ENCODE assay signal across 22 cellular contexts in genomic region chr2:30860715-30861114, GRCh38. TPM values are rescaled to one million over a fixed set of nuclear protein-coding genes. Genes with fewer than 3 reads are reported as not detected.
DNase-seq lines count a peak whose midpoint lies in the region; ATAC-seq, FAIRE-seq and TF ChIP-seq lines count a peak whose summit lies in the region.
"Had no signal": no experiment of that assay in that cellular context is flagged by ENCODE, and none has a peak within 500 bp of the region (broad histone marks: within the 10 kb centered on the region; RNA-seq: fewer than 3 reads in every experiment).

No MANE protein-coding gene starts in this region.

- H3K27ac Mint-ChIP-seq in GM23338 (no peak overlapping the region), Caco-2 (ENCODE audit: unreplicated experiment) (no peak overlapping the region)
- H3K27ac Mint-ChIP-seq: CD4-positive, CD25-positive, alpha-beta regulatory T cell; CD8-positive, alpha-beta memory T cell; IgD-negative memory B cell had no signal

- no peaks in the 10 kb centered on the region for H3K27me3 Mint-ChIP-seq in GM23338 (ENCODE audit: insufficient read depth, low read depth, poor library complexity)
- H3K27me3 Mint-ChIP-seq in Caco-2 (ENCODE audit: insufficient read depth, unreplicated experiment) = peaks cover 6% of the 10 kb centered on the region
- H3K27me3 Mint-ChIP-seq: CD4-positive, CD25-positive, alpha-beta regulatory T cell had no signal

- TF ChIP-seq CTCF in A549 (IDR thresholded peaks at IDR 0.05) = no peak
- TF ChIP-seq CTCF in GM23338 (conservative IDR thresholded peaks at IDR 0.05; ENCODE audit: low read depth in 2 of 2) = no peak
- no peak for TF ChIP-seq CTCF in Caco-2 (IDR thresholded peaks at IDR 0.05; ENCODE audit: insufficient read depth in 1 of 2, low read depth in 1 of 2, low read length in 1 of 2, severe bottlenecking in 1 of 2, unreplicated experiment in 1 of 2)

- no peak for ATAC-seq in A549
- ATAC-seq in GM23338 = no peak

- H3K9me3 Mint-ChIP-seq in GM23338 (no peaks in the 10 kb centered on the region), Caco-2 (ENCODE audit: unreplicated experiment) (peaks cover 10% of the 10 kb centered on the region)
- H3K9me3 Mint-ChIP-seq: CD8-positive, alpha-beta memory T cell had no signal

- H3K27ac ChIP-seq in A549 = no peak overlapping the region
- no peak overlapping the region for H3K27ac ChIP-seq in GM23338 (ENCODE audit: low read depth)
- H3K27ac ChIP-seq in cingulate gyrus (ENCODE audit: low read depth, low read length) = peak overlapping the region; percentile 19
- H3K27ac ChIP-seq: KMS-11 had no signal

- H3K4me1 Mint-ChIP-seq in GM23338 (no peaks in the 10 kb centered on the region), Caco-2 (ENCODE audit: low read depth, unreplicated experiment) (no peaks in the 10 kb centered on the region)
- H3K4me1 Mint-ChIP-seq: CD8-positive, alpha-beta memory T cell had no signal

- TF ChIP-seq POLR2A in A549 (IDR thresholded peaks at IDR 0.05; ENCODE audit: low read length) = no peak

- DNase-seq in A549 (ENCODE audit: low read depth in 1 of 2, low spot score in 1 of 2) (no peak), GM23338 (ENCODE audit: low spot score) (no peak), midbrain (lab: John Stamatoyannopoulos, UW) (peak; percentile 2), KG1 (lab: John Stamatoyannopoulos, UW) (no peak), GDM1 (lab: John Stamatoyannopoulos, UW) (no peak), Caco-2 (no peak)
- DNase-seq: ACHN; BE2C; C1 segment of cervical spinal cord; CD4-positive, CD25-positive, alpha-beta regulatory T cell; CD8-positive, alpha-beta memory T cell; DMS153; DMS79; GF-D8; HCEC 1CT had no signal

- POLR2A ChIA-PET in A549 (lab: Yijun Ruan, JAX) = no interaction called here
- POLR2A ChIA-PET in Caco-2 (lab: Charles Lee) = no interaction called here

- no peaks in the 10 kb centered on the region for H4K20me1 ChIP-seq in GM23338 (replicated peaks; ENCODE audit: insufficient read depth)

- H3K4me1 ChIP-seq in A549 (no peaks in the 10 kb centered on the region), GM23338 (ENCODE audit: insufficient read depth) (no peaks in the 10 kb centered on the region), Caco-2 (no peaks in the 10 kb centered on the region)

- no peak for TF ChIP-seq EP300 in A549 (IDR thresholded peaks at IDR 0.05)

- H3K4me3 ChIP-seq in A549 = no peak overlapping the region
- no peak overlapping the region for H3K4me3 ChIP-seq in GM23338
- no peak overlapping the region for H3K4me3 ChIP-seq in Caco-2 (ENCODE audit: low read depth, low read length)

- no peaks in the 10 kb centered on the region for H3K27me3 ChIP-seq in GM23338 (ENCODE audit: insufficient read depth)
- H3K27me3 ChIP-seq in Caco-2 (replicated peaks; ENCODE audit: control insufficient read depth, insufficient read depth, low read length) = no peaks in the 10 kb centered on the region
- H3K27me3 ChIP-seq: BE2C had no signal

- CTCF ChIA-PET in A549 (lab: Yijun Ruan, JAX) (interaction anchor here (0.7 to 8.7 kb wide), 15 partner anchors 11 to 471 kb away, joined by 3 to 75 read pairs (median 4); partner anchors contain the start of gene GALNT14), Caco-2 (lab: Charles Lee) (interaction anchor here (1.0 to 1.4 kb wide), 4 partner anchors 145 to 472 kb away, joined by 3 to 4 read pairs (median 3); no protein-coding TSS in a partner anchor)

- peak overlapping the region; percentile 90; the same call in 1 of the 2 replicates for H2AFZ ChIP-seq in GM23338

- BruUV-seq in Caco-2 (replicated peaks; lab: Mats Ljungman, UMichigan) = no TSS peak

- H3F3A ChIP-seq in GM23338 (replicated peaks; ENCODE audit: low read depth) = no peaks in the 10 kb centered on the region

- 60% methylated on average over 3 of the region's 3 CpGs for WGBS in A549 (ENCODE audit: missing lambda C conversion rate)

- H3K79me2 ChIP-seq in GM23338 (replicated peaks; ENCODE audit: insufficient read depth) = no peaks in the 10 kb centered on the region

- H3K9me3 ChIP-seq in A549 (no peaks in the 10 kb centered on the region), Caco-2 (peaks cover 10% of the 10 kb centered on the region)
- H3K9me3 ChIP-seq: BE2C had no signal

- H3K9me2 ChIP-seq in GM23338 (ENCODE audit: insufficient read depth) = no peaks in the 10 kb centered on the region

- TF ChIP-seq RAD21 in A549 (conservative IDR thresholded peaks at IDR 0.05 in 1 of 2, IDR thresholded peaks at IDR 0.05 in 1 of 2) = no peak

- no peak overlapping the region for H3K4me2 ChIP-seq in A549
- H3K4me2 ChIP-seq in GM23338 = no peak overlapping the region
- H3K4me2 ChIP-seq: KMS-11 had no signal

- H3K36me3 Mint-ChIP-seq in GM23338 (ENCODE audit: low read depth) = no peaks in the 10 kb centered on the region
- no peaks in the 10 kb centered on the region for H3K36me3 Mint-ChIP-seq in Caco-2 (ENCODE audit: insufficient read depth, unreplicated experiment)
- H3K36me3 Mint-ChIP-seq: CD4-positive, CD25-positive, alpha-beta regulatory T cell; CD8-positive, alpha-beta memory T cell had no signal

- H3K4me3 Mint-ChIP-seq in GM23338 (no peak overlapping the region), Caco-2 (ENCODE audit: unreplicated experiment) (no peak overlapping the region)
- H3K4me3 Mint-ChIP-seq: CD4-positive, CD25-positive, alpha-beta regulatory T cell; CD8-positive, alpha-beta memory T cell; IgD-negative memory B cell had no signal

- intact Hi-C loops in Caco-2 (cut with micrococcal nuclease; ENCODE audit: unreplicated experiment) = no loop called here

- H3K36me3 ChIP-seq in GM23338 (ENCODE audit: insufficient read depth) = no peaks in the 10 kb centered on the region
- H3K36me3 ChIP-seq in Caco-2 (ENCODE audit: control insufficient read depth, insufficient read depth, low read length) = no peaks in the 10 kb centered on the region
- H3K36me3 ChIP-seq: BE2C had no signal

- no peak for FAIRE-seq in A549 (lab: Jason Lieb, UNC)
- FAIRE-seq: H54 had no signal

TF ChIP-seq in A549, 52 proteins besides CTCF, POLR2A, EP300 and RAD21 (continues in another document):
- TF ChIP-seq ZSCAN20 (CRISPR knock-in tag; IDR thresholded peaks at IDR 0.05) = no peak
- peak; percentile 78 for TF ChIP-seq MAFK (IDR thresholded peaks at IDR 0.05; ENCODE audit: partially characterized antibody)
- no peak for TF ChIP-seq REST (IDR thresholded peaks at IDR 0.05)

TF ChIP-seq in GM23338, 12 proteins besides CTCF, POLR2A, EP300 and RAD21:
- TF ChIP-seq, protein P1, sequence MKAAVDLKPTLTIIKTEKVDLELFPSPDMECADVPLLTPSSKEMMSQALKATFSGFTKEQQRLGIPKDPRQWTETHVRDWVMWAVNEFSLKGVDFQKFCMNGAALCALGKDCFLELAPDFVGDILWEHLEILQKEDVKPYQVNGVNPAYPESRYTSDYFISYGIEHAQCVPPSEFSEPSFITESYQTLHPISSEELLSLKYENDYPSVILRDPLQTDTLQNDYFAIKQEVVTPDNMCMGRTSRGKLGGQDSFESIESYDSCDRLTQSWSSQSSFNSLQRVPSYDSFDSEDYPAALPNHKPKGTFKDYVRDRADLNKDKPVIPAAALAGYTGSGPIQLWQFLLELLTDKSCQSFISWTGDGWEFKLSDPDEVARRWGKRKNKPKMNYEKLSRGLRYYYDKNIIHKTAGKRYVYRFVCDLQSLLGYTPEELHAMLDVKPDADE (IDR thresholded peaks at IDR 0.05) = no peak
- no peak for TF ChIP-seq ZNF114 (CRISPR knock-in tag; IDR thresholded peaks at IDR 0.05)
TF ChIP-seq in GM23338: peak in this region for 0.

RNA-seq across cellular contexts. Expression of gene CAPN13, which starts 53.5 kb away (rescaled TPM):
- 0.05 and 0.08 TPM in 2 replicates for polyA plus RNA-seq in A549 (2011; rRNA removed)
- 0.03 TPM in 2 replicates for polyA plus RNA-seq in A549 (2012; cell fraction: cytosol; rRNA removed)
- polyA plus RNA-seq in A549 (2012; cell fraction: nucleus; rRNA removed) = 0.29 and 0.59 TPM in 2 replicates
- polyA plus RNA-seq in A549 (2017; fragmentation: RNase III; extraction: RNeasy Plus Mini Kit Qiagen cat#74134 plus additional on column Dnase treatment) = 0.13 to 0.18 TPM (median 0.16 TPM) in 3 replicates
- polyA minus RNA-seq in A549 (2011; rRNA and poly(A)+ RNA removed) = 0.37 TPM in 1 of 2 replicates, not detected in the other
- 0.19 and 0.94 TPM in 2 replicates for total RNA-seq in GM23338 (2014; rRNA removed; shearing (Covaris generic))
- polyA plus RNA-seq in GM23338 (2016; fragmentation: Nextera tagmentation; extraction: Ambion mirVana) = 0.50 and 0.61 TPM in 2 replicates
- total RNA-seq in Caco-2 (2022) = 2.1 and 3.3 TPM in 2 replicates
- total RNA-seq: A172; CD4-positive, CD25-positive, alpha-beta regulatory T cell; CD8-positive, alpha-beta memory T cell; Daoy; HT1080 had no signal
- polyA plus RNA-seq: CD4-positive, CD25-positive, alpha-beta regulatory T cell; CD8-positive, alpha-beta memory T cell; IgD-negative memory B cell had no signal
